In genomic region chr17:35132816-35133550, GRCh38 we compare ENCODE assay signal across 18 cellular contexts. TPM values are rescaled to one million over a fixed set of nuclear protein-coding genes. Genes with fewer than 3 reads are reported as not detected.
DNase-seq lines count a peak whose midpoint lies in the region; ATAC-seq, FAIRE-seq and TF ChIP-seq lines count a peak whose summit lies in the region.
"Had no signal": no experiment of that assay in that cellular context is flagged by ENCODE, and none has a peak within 500 bp of the region (broad histone marks: within the 10 kb centered on the region; RNA-seq: fewer than 3 reads in every experiment).

No MANE protein-coding gene starts in this region.

- no peak overlapping the region for H2AFZ ChIP-seq in K562 (ENCODE audit: low read depth, low read length)

- H3K27ac ChIP-seq in K562 (ENCODE audit: extremely low read depth, low read depth, low read length): no peak overlapping the region
- H3K27ac ChIP-seq: A549 had no signal

- no peak for TF ChIP-seq CTCF in K562 (IDR thresholded peaks at IDR 0.05 in 2 of 3, conservative IDR thresholded peaks at IDR 0.05 in 1 of 3; ENCODE audit: insufficient read depth in 2 of 3, low read depth in 1 of 3, low read length in 3 of 3)

- H3K9ac ChIP-seq in K562 (ENCODE audit: insufficient read depth in 1 of 2, low read depth in 2 of 2, low read length in 2 of 2): peak overlapping the region in 1 of 2 experiments; percentile 32; a peak in 1 of 4 replicates

- H4K20me1 ChIP-seq in K562 (replicated peaks; ENCODE audit: control insufficient read depth, insufficient read depth, low read length): peaks cover 17% of the 10 kb centered on the region

- intact Hi-C loops in K562 (cut with micrococcal nuclease): no loop called here

- TF ChIP-seq EP300 in K562 (IDR thresholded peaks at IDR 0.05; ENCODE audit: low read length): no peak

- H3K27ac Mint-ChIP-seq in stimulated activated effector memory CD8-positive, alpha-beta T cell treated with anti-CD3 and anti-CD28 coated beads, Interleukin-12 subunit alpha, Interleukin-12 subunit beta, amount 100 ng/mL, for 72 hours: peak overlapping the region; percentile 45
- H3K27ac Mint-ChIP-seq in activated CD4-positive, alpha-beta T cell treated with anti-CD3 and anti-CD28 coated beads, Interleukin-2, amount 10 ng/mL, durations not matched to agents 7 days and 5 days: no peak overlapping the region

- no peak for ATAC-seq in K562
- no peak for ATAC-seq in stimulated activated effector memory CD8-positive, alpha-beta T cell treated with anti-CD3 and anti-CD28 coated beads, Interleukin-12 subunit alpha, Interleukin-12 subunit beta, amount 100 ng/mL, for 72 hours
- ATAC-seq: A549 had no signal

- peaks cover 7% of the 10 kb centered on the region for H3K4me1 Mint-ChIP-seq in stimulated activated effector memory CD8-positive, alpha-beta T cell treated with anti-CD3 and anti-CD28 coated beads, Interleukin-12 subunit alpha, Interleukin-12 subunit beta, amount 100 ng/mL, for 72 hours
- H3K4me1 Mint-ChIP-seq in activated CD4-positive, alpha-beta T cell treated with anti-CD3 and anti-CD28 coated beads, Interleukin-2, amount 10 ng/mL, durations not matched to agents 7 days and 5 days: no peaks in the 10 kb centered on the region
- H3K4me1 Mint-ChIP-seq: CD14-positive monocyte; CD8-positive, alpha-beta memory T cell had no signal

- H3K36me3 ChIP-seq in K562 (ENCODE audit: control insufficient read depth, insufficient read depth, low read length): peaks cover 78% of the 10 kb centered on the region

- WGBS in K562 (ENCODE audit: insufficient coverage, low coverage, missing lambda C conversion rate): 91% methylated on average over 22 of the region's 22 CpGs

- peak; percentile 31 for DNase-seq in D341Med (ENCODE audit: low spot score)
- peak; percentile 69 for DNase-seq in NCI-H524 (lab: John Stamatoyannopoulos, UW)
- DNase-seq in K562 (ENCODE audit: extremely low read depth in 1 of 4, low spot score in 3 of 4): no peak
- DNase-seq in stimulated activated effector memory CD8-positive, alpha-beta T cell treated with anti-CD3 and anti-CD28 coated beads, Interleukin-12 subunit alpha, Interleukin-12 subunit beta, amount 100 ng/mL, for 72 hours (ENCODE audit: low spot score in 2 of 2): no peak
- no peak for DNase-seq in MV-4-11 (lab: John Stamatoyannopoulos, UW)
- DNase-seq in activated CD4-positive, alpha-beta T cell treated with anti-CD3 and anti-CD28 coated beads, Interleukin-2, amount 10 ng/mL, durations not matched to agents 7 days and 5 days: no peak
- no peak for DNase-seq in activated effector memory CD4-positive, alpha-beta T cell treated with anti-CD3 and anti-CD28 coated beads, Interleukin-2, amount 50 U/mL, for 16 hours
- DNase-seq: Caco-2, DMS53, GF-D8, HCEC 1CT, IMR-90 had no signal

- no peak overlapping the region for H3K4me2 ChIP-seq in K562 (ENCODE audit: insufficient read depth, low read length)
- H3K4me2 ChIP-seq: A549 had no signal

- peaks cover 0 to 5% of the 10 kb centered on the region in 2 experiments; a peak in 2 of 5 replicates for H3K4me1 ChIP-seq in K562 (replicated peaks in 1 of 2; ENCODE audit: control insufficient read depth in 2 of 2, insufficient read depth in 2 of 2, low read length in 2 of 2)
- H3K4me1 ChIP-seq: A549, Caco-2 had no signal

- no peak for FAIRE-seq in K562 (lab: Jason Lieb, UNC)
- FAIRE-seq: A549 had no signal

- no peak for TF ChIP-seq RAD21 in K562 (CRISPR knock-in tag; conservative IDR thresholded peaks at IDR 0.05 in 1 of 2, IDR thresholded peaks at IDR 0.05 in 1 of 2)

- H3K9me1 ChIP-seq in K562 (ENCODE audit: control insufficient read depth, insufficient read depth, low read length): peaks cover 4% of the 10 kb centered on the region

- no peaks in the 10 kb centered on the region for H3K9me3 ChIP-seq in K562 (replicated peaks; ENCODE audit: control insufficient read depth, insufficient read depth, low read depth, low read length)
- H3K9me3 ChIP-seq: A549, Caco-2 had no signal

- H3K9me3 Mint-ChIP-seq in stimulated activated effector memory CD8-positive, alpha-beta T cell treated with anti-CD3 and anti-CD28 coated beads, Interleukin-12 subunit alpha, Interleukin-12 subunit beta, amount 100 ng/mL, for 72 hours: no peaks in the 10 kb centered on the region
- no peaks in the 10 kb centered on the region for H3K9me3 Mint-ChIP-seq in activated CD4-positive, alpha-beta T cell treated with anti-CD3 and anti-CD28 coated beads, Interleukin-2, amount 10 ng/mL, durations not matched to agents 7 days and 5 days
- H3K9me3 Mint-ChIP-seq: CD14-positive monocyte; CD8-positive, alpha-beta memory T cell had no signal

- no peak for TF ChIP-seq POLR2A in K562 (conservative IDR thresholded peaks at IDR 0.05)

- H3K27me3 ChIP-seq in K562 (ENCODE audit: control insufficient read depth in 2 of 2, insufficient read depth in 2 of 2, low read length in 2 of 2): no peaks in the 10 kb centered on the region

- no peaks in the 10 kb centered on the region for H3K79me2 ChIP-seq in K562 (ENCODE audit: control insufficient read depth, insufficient read depth, low read length)

- no peaks in the 10 kb centered on the region for H3K27me3 Mint-ChIP-seq in activated CD4-positive, alpha-beta T cell treated with anti-CD3 and anti-CD28 coated beads, Interleukin-2, amount 10 ng/mL, durations not matched to agents 7 days and 5 days
- H3K27me3 Mint-ChIP-seq: CD8-positive, alpha-beta memory T cell had no signal

- BruUV-seq in K562 (replicated peaks; lab: Mats Ljungman, UMichigan): no TSS peak

- POLR2A ChIA-PET in K562 (lab: Yijun Ruan, JAX): interaction anchor here (0.6 kb wide), 1 partner anchor 43 kb away, joined by 3 read pairs; no protein-coding TSS in a partner anchor
- POLR2A ChIA-PET in activated CD4-positive, alpha-beta T cell treated with anti-CD3 and anti-CD28 coated beads, Interleukin-2, amount 10 ng/mL, durations not matched to agents 7 days and 5 days (lab: Charles Lee): interaction anchor here (0.5 kb wide), 1 partner anchor 114 kb away, joined by 4 read pairs; no protein-coding TSS in a partner anchor

- H3K4me3 ChIP-seq in K562: no peak overlapping the region
- H3K4me3 ChIP-seq: A549 had no signal

- peaks cover 65% of the 10 kb centered on the region for H3K36me3 Mint-ChIP-seq in stimulated activated effector memory CD8-positive, alpha-beta T cell treated with anti-CD3 and anti-CD28 coated beads, Interleukin-12 subunit alpha, Interleukin-12 subunit beta, amount 100 ng/mL, for 72 hours
- peaks cover 42% of the 10 kb centered on the region for H3K36me3 Mint-ChIP-seq in activated CD4-positive, alpha-beta T cell treated with anti-CD3 and anti-CD28 coated beads, Interleukin-2, amount 10 ng/mL, durations not matched to agents 7 days and 5 days (ENCODE audit: low read depth)

- H3K4me3 Mint-ChIP-seq in stimulated activated effector memory CD8-positive, alpha-beta T cell treated with anti-CD3 and anti-CD28 coated beads, Interleukin-12 subunit alpha, Interleukin-12 subunit beta, amount 100 ng/mL, for 72 hours: no peak overlapping the region
- H3K4me3 Mint-ChIP-seq in activated CD4-positive, alpha-beta T cell treated with anti-CD3 and anti-CD28 coated beads, Interleukin-2, amount 10 ng/mL, durations not matched to agents 7 days and 5 days: no peak overlapping the region
- H3K4me3 Mint-ChIP-seq: CD14-positive monocyte; CD8-positive, alpha-beta memory T cell had no signal

- CTCF ChIA-PET in K562 (lab: Yijun Ruan, JAX; ENCODE audit: low intra/inter-chr PET ratio): interaction anchor here (0.6 kb wide), 1 partner anchor 709 kb away, joined by 3 read pairs; no protein-coding TSS in a partner anchor
- CTCF ChIA-PET in activated CD4-positive, alpha-beta T cell treated with anti-CD3 and anti-CD28 coated beads, Interleukin-2, amount 10 ng/mL, durations not matched to agents 7 days and 5 days (lab: Charles Lee): interaction anchor here (1.0 kb wide), 1 partner anchor 10 kb away, joined by 3 read pairs; no protein-coding TSS in a partner anchor

- in situ Hi-C loops in K562 (cut with MboI): no loop called here

RNA-seq across cellular contexts. Expression of gene NLE1, which starts 9.1 kb away (rescaled TPM):
- total RNA-seq in K562 (2011; cell fraction: chromatin; rRNA removed; ENCODE audit: low replicate concordance): 19.4 and 63.1 TPM in 2 replicates
- total RNA-seq in K562 (2011; cell fraction: nucleolus; rRNA removed): 45.3 and 54.7 TPM in 2 replicates
- total RNA-seq in K562 (2011; cell fraction: nucleoplasm; rRNA removed): 33.1 and 41.2 TPM in 2 replicates
- 44.9 and 53.4 TPM in 2 replicates for total RNA-seq in K562 (2014; rRNA removed)
- total RNA-seq in K562 (2014; rRNA removed; fragmentation: Illumina TruSeq; extraction: Trizol): 18.0 and 24.6 TPM in 2 replicates
- total RNA-seq in K562 (2015; rRNA removed; fragmentation: Illumina TruSeq; extraction: Trizol): 28.2 and 30.0 TPM in 2 replicates
- total RNA-seq in K562 (2021): 63.2 and 69.0 TPM in 2 replicates
- 21.2 and 26.5 TPM in 2 replicates for polyA plus RNA-seq in K562 (2011; rRNA removed)
- polyA plus RNA-seq in K562 (2011; cell fraction: cytosol; rRNA removed): 27.7 and 65.1 TPM in 2 replicates
- polyA plus RNA-seq in K562 (2011; cell fraction: nucleus; rRNA removed): 29.2 and 62.5 TPM in 2 replicates
- polyA plus RNA-seq in K562 (2012): 28.9 and 31.2 TPM in 2 replicates
- 29.4 and 45.9 TPM in 2 replicates for polyA plus RNA-seq in K562 (2014; fragmentation: Illumina TruSeq; extraction: Trizol)
- polyA plus RNA-seq in K562 (2014; fragmentation: Nextera tagmentation; extraction: Ambion mirVana): 1 to 10 TPM; 3.8 to 7.0 TPM
- 36.0 and 41.0 TPM in 2 replicates for polyA plus RNA-seq in K562 (2014; rRNA removed)
- polyA minus RNA-seq in K562 (2011; rRNA and poly(A)+ RNA removed): 13.6 and 28.5 TPM in 2 replicates
- 19.2 and 23.5 TPM in 2 replicates for polyA minus RNA-seq in K562 (2011; cell fraction: cytosol; rRNA and poly(A)+ RNA removed)
- polyA minus RNA-seq in K562 (2011; cell fraction: nucleus; rRNA and poly(A)+ RNA removed): 25.4 and 35.7 TPM in 2 replicates
- total RNA-seq in activated CD4-positive, alpha-beta T cell treated with anti-CD3 and anti-CD28 coated beads, Interleukin-2, amount 10 ng/mL, durations not matched to agents 7 days and 5 days: 10 to 100 TPM; 15.7 to 19.7 TPM

RNA-seq across cellular contexts. Expression of gene FNDC8, which starts 11.6 kb away (rescaled TPM):
- not detected in 2 replicates for total RNA-seq in K562 (2011; cell fraction: chromatin; rRNA removed; ENCODE audit: low replicate concordance)
- total RNA-seq in K562 (2011; cell fraction: nucleolus; rRNA removed): not detected in 2 replicates
- not detected in 2 replicates for total RNA-seq in K562 (2011; cell fraction: nucleoplasm; rRNA removed)
- total RNA-seq in K562 (2014; rRNA removed): not detected in 2 replicates
- not detected in 2 replicates for total RNA-seq in K562 (2014; rRNA removed; fragmentation: Illumina TruSeq; extraction: Trizol)
- not detected in 2 replicates for total RNA-seq in K562 (2015; rRNA removed; fragmentation: Illumina TruSeq; extraction: Trizol)
- total RNA-seq in K562 (2021): not detected in 2 replicates
- not detected in 2 replicates for polyA plus RNA-seq in K562 (2011; rRNA removed)
- polyA plus RNA-seq in K562 (2011; cell fraction: cytosol; rRNA removed): 0.04 TPM in 1 of 2 replicates, not detected in the other
- not detected in 2 replicates for polyA plus RNA-seq in K562 (2011; cell fraction: nucleus; rRNA removed)
- polyA plus RNA-seq in K562 (2012): 0.12 TPM in 1 of 2 replicates, not detected in the other
- not detected in 2 replicates for polyA plus RNA-seq in K562 (2014; fragmentation: Illumina TruSeq; extraction: Trizol)
- under 1 TPM in 1 of 2 experiments, not detected in 1; 0.04 TPM for polyA plus RNA-seq in K562 (2014; fragmentation: Nextera tagmentation; extraction: Ambion mirVana)
- polyA plus RNA-seq in K562 (2014; rRNA removed): not detected in 2 replicates
- not detected in 2 replicates for polyA minus RNA-seq in K562 (2011; rRNA and poly(A)+ RNA removed)
- polyA minus RNA-seq in K562 (2011; cell fraction: cytosol; rRNA and poly(A)+ RNA removed): not detected in 2 replicates
- not detected in 2 replicates for polyA minus RNA-seq in K562 (2011; cell fraction: nucleus; rRNA and poly(A)+ RNA removed)
- not detected for total RNA-seq in activated CD4-positive, alpha-beta T cell treated with anti-CD3 and anti-CD28 coated beads, Interleukin-2, amount 10 ng/mL, durations not matched to agents 7 days and 5 days
- total RNA-seq: Caco-2, IMR-90 had no signal
- polyA plus RNA-seq: A549; AG04450; BJ; CD14-positive monocyte; CD8-positive, alpha-beta memory T cell; IMR-90 had no signal

RNA-seq across cellular contexts. Expression of gene RAD51D, which starts 13.3 kb away (rescaled TPM):
- total RNA-seq in K562 (2011; cell fraction: chromatin; rRNA removed; ENCODE audit: low replicate concordance): 28.2 and 36.5 TPM in 2 replicates
- total RNA-seq in K562 (2011; cell fraction: nucleolus; rRNA removed): 27.3 and 37.6 TPM in 2 replicates
- 31.2 and 38.6 TPM in 2 replicates for total RNA-seq in K562 (2011; cell fraction: nucleoplasm; rRNA removed)
- total RNA-seq in K562 (2014; rRNA removed): 6.3 and 7.6 TPM in 2 replicates
- 7.4 and 8.7 TPM in 2 replicates for total RNA-seq in K562 (2014; rRNA removed; fragmentation: Illumina TruSeq; extraction: Trizol)
- 8.7 and 10.3 TPM in 2 replicates for total RNA-seq in K562 (2015; rRNA removed; fragmentation: Illumina TruSeq; extraction: Trizol)
- 16.9 and 19.0 TPM in 2 replicates for total RNA-seq in K562 (2021)
- 10.1 and 15.2 TPM in 2 replicates for polyA plus RNA-seq in K562 (2011; rRNA removed)
- polyA plus RNA-seq in K562 (2011; cell fraction: cytosol; rRNA removed): 8.7 and 14.5 TPM in 2 replicates
- 12.8 and 20.8 TPM in 2 replicates for polyA plus RNA-seq in K562 (2011; cell fraction: nucleus; rRNA removed)
- 12.3 and 16.7 TPM in 2 replicates for polyA plus RNA-seq in K562 (2012)
- 8.4 and 11.1 TPM in 2 replicates for polyA plus RNA-seq in K562 (2014; fragmentation: Illumina TruSeq; extraction: Trizol)
- 1 to 10 TPM; 2.2 to 2.5 TPM for polyA plus RNA-seq in K562 (2014; fragmentation: Nextera tagmentation; extraction: Ambion mirVana)
- 10.1 and 15.2 TPM in 2 replicates for polyA plus RNA-seq in K562 (2014; rRNA removed)
- 6.3 and 11.0 TPM in 2 replicates for polyA minus RNA-seq in K562 (2011; rRNA and poly(A)+ RNA removed)
- 3.4 and 5.9 TPM in 2 replicates for polyA minus RNA-seq in K562 (2011; cell fraction: cytosol; rRNA and poly(A)+ RNA removed)
- polyA minus RNA-seq in K562 (2011; cell fraction: nucleus; rRNA and poly(A)+ RNA removed): 10.9 and 17.9 TPM in 2 replicates
- 10 to 100 TPM; 26.7 to 41.6 TPM for total RNA-seq in activated CD4-positive, alpha-beta T cell treated with anti-CD3 and anti-CD28 coated beads, Interleukin-2, amount 10 ng/mL, durations not matched to agents 7 days and 5 days

RNA-seq across cellular contexts. Expression of gene UNC45B, which starts 14.6 kb away (rescaled TPM):
- total RNA-seq in K562 (2011; cell fraction: chromatin; rRNA removed; ENCODE audit: low replicate concordance): not detected in 2 replicates
- not detected in 2 replicates for total RNA-seq in K562 (2011; cell fraction: nucleolus; rRNA removed)
- not detected in 2 replicates for total RNA-seq in K562 (2011; cell fraction: nucleoplasm; rRNA removed)
- not detected in 2 replicates for total RNA-seq in K562 (2014; rRNA removed)
- not detected in 2 replicates for total RNA-seq in K562 (2014; rRNA removed; fragmentation: Illumina TruSeq; extraction: Trizol)
- total RNA-seq in K562 (2015; rRNA removed; fragmentation: Illumina TruSeq; extraction: Trizol): not detected in 2 replicates
- total RNA-seq in K562 (2021): not detected in 2 replicates
- not detected in 2 replicates for polyA plus RNA-seq in K562 (2011; rRNA removed)
- polyA plus RNA-seq in K562 (2011; cell fraction: cytosol; rRNA removed): 0.01 TPM in 1 of 2 replicates, not detected in the other
- not detected in 2 replicates for polyA plus RNA-seq in K562 (2011; cell fraction: nucleus; rRNA removed)
- not detected in 2 replicates for polyA plus RNA-seq in K562 (2012)
- not detected in 2 replicates for polyA plus RNA-seq in K562 (2014; fragmentation: Illumina TruSeq; extraction: Trizol)
- polyA plus RNA-seq in K562 (2014; fragmentation: Nextera tagmentation; extraction: Ambion mirVana): not detected
- not detected in 2 replicates for polyA plus RNA-seq in K562 (2014; rRNA removed)
- polyA minus RNA-seq in K562 (2011; rRNA and poly(A)+ RNA removed): not detected in 2 replicates
- not detected in 2 replicates for polyA minus RNA-seq in K562 (2011; cell fraction: cytosol; rRNA and poly(A)+ RNA removed)
- not detected in 2 replicates for polyA minus RNA-seq in K562 (2011; cell fraction: nucleus; rRNA and poly(A)+ RNA removed)
- total RNA-seq in activated CD4-positive, alpha-beta T cell treated with anti-CD3 and anti-CD28 coated beads, Interleukin-2, amount 10 ng/mL, durations not matched to agents 7 days and 5 days: under 1 TPM; 0.10 TPM
- total RNA-seq: Caco-2; CD8-positive, alpha-beta memory T cell; H4; IMR-90 had no signal
- polyA plus RNA-seq: A549, AG04450, BJ, CD14-positive monocyte, IMR-90 had no signal

Comparison
In these comparisons a context has a peak if more than half of its experiments do, and no peak if none do; other contexts are left out.
1. DNase-seq: peak in D341Med (single experiment) and NCI-H524 (2 of 2); none in K562 (0 of 4), stimulated activated effector memory CD8-positive, alpha-beta T cell treated with anti-CD3 and anti-CD28 coated beads, Interleukin-12 subunit alpha, Interleukin-12 subunit beta, amount 100 ng/mL, for 72 hours (0 of 2), MV-4-11 (single experiment), activated CD4-positive, alpha-beta T cell treated with anti-CD3 and anti-CD28 coated beads, Interleukin-2, amount 10 ng/mL, durations not matched to agents 7 days and 5 days (single experiment) and activated effector memory CD4-positive, alpha-beta T cell treated with anti-CD3 and anti-CD28 coated beads, Interleukin-2, amount 50 U/mL, for 16 hours (single experiment).